33 cellular contexts compared by ENCODE assay signal in genomic region chr1:53405737-53406136, GRCh38. TPM values are rescaled to one million over a fixed set of nuclear protein-coding genes. Genes with fewer than 3 reads are reported as not detected.
"Had no signal": no experiment of that assay in that cellular context is flagged by ENCODE, and none has a peak within 500 bp of the region (broad histone marks: within the 10 kb centered on the region; RNA-seq: fewer than 3 reads in every experiment).

No MANE protein-coding gene starts in this region.

- H3K9me3 Mint-ChIP-seq: activated CD4-positive, alpha-beta memory T cell treated with anti-CD3 and anti-CD28 coated beads for 36 hours; activated CD4-positive, alpha-beta T cell treated with anti-CD3 and anti-CD28 coated beads, Interleukin-2, amount 10 ng/mL, durations not matched to agents 24 days and 14 days; activated naive CD4-positive, alpha-beta T cell treated with anti-CD3 and anti-CD28 coated beads, Interleukin-2, amount 10 ng/mL, durations not matched to agents 7 days and 5 days; activated T-helper 1 cell treated with anti-CD3 and anti-CD28 coated beads, Interleukin-12 subunit alpha, Interleukin-12 subunit beta, Interleukin-2, Interleukin-4 antibody, amounts not matched to agents 30 ng/mL and 10 ng/mL and 1 ng/mL, durations not matched to agents 14 hours and 24 hours and 36 hours; activated T-helper 2 cell treated with anti-CD3 and anti-CD28 coated beads, Interferon-gamma antibody, Interleukin-2, Interleukin-4, amounts not matched to agents 10 μg/mL and 5 μg/mL and 100 μg/mL, durations not matched to agents 14 hours and 24 hours and 36 hours had no signal

- ATAC-seq: activated CD4-positive, alpha-beta T cell treated with anti-CD3 and anti-CD28 coated beads for 36 hours; activated CD8-positive, alpha-beta memory T cell treated with anti-CD3 and anti-CD28 coated beads, Interleukin-2, amount 10 ng/mL, durations not matched to agents 7 days and 5 days; activated CD8-positive, alpha-beta T cell treated with anti-CD3 and anti-CD28 coated beads, Interleukin-2, amount 10 ng/mL, durations not matched to agents 7 days and 5 days; body of pancreas; foreskin keratinocyte; gastrocnemius medialis; heart left ventricle had no signal

- H3K27ac Mint-ChIP-seq: activated CD4-positive, alpha-beta memory T cell treated with anti-CD3 and anti-CD28 coated beads for 36 hours; activated CD4-positive, alpha-beta T cell treated with anti-CD3 and anti-CD28 coated beads for 36 hours; activated CD4-positive, alpha-beta T cell treated with anti-CD3 and anti-CD28 coated beads, Interleukin-2, amount 10 ng/mL, durations not matched to agents 24 days and 14 days; activated CD8-positive, alpha-beta memory T cell treated with anti-CD3 and anti-CD28 coated beads, Interleukin-2, amount 10 ng/mL, durations not matched to agents 7 days and 5 days; activated CD8-positive, alpha-beta T cell treated with anti-CD3 and anti-CD28 coated beads, Interleukin-2, amount 10 ng/mL, durations not matched to agents 7 days and 5 days; activated naive CD4-positive, alpha-beta T cell treated with anti-CD3 and anti-CD28 coated beads, Interleukin-2, amount 10 ng/mL, durations not matched to agents 7 days and 5 days; activated naive CD8-positive, alpha-beta T cell; activated T-helper 1 cell treated with anti-CD3 and anti-CD28 coated beads, Interleukin-12 subunit alpha, Interleukin-12 subunit beta, Interleukin-2, Interleukin-4 antibody, amounts not matched to agents 30 ng/mL and 10 ng/mL and 1 ng/mL, durations not matched to agents 14 hours and 24 hours and 36 hours; activated T-helper 2 cell treated with anti-CD3 and anti-CD28 coated beads, Interferon-gamma antibody, Interleukin-2, Interleukin-4, amounts not matched to agents 10 μg/mL and 5 μg/mL and 100 μg/mL, durations not matched to agents 14 hours and 24 hours and 36 hours had no signal

- H3K36me3 ChIP-seq: esophagus muscularis mucosa, gastrocnemius medialis, heart left ventricle had no signal

- H3K4me1 ChIP-seq: body of pancreas, esophagus muscularis mucosa, foreskin keratinocyte, gastrocnemius medialis, heart left ventricle had no signal

- H3K27me3 Mint-ChIP-seq: activated CD4-positive, alpha-beta memory T cell treated with anti-CD3 and anti-CD28 coated beads for 36 hours; activated CD4-positive, alpha-beta T cell treated with anti-CD3 and anti-CD28 coated beads for 36 hours; activated CD8-positive, alpha-beta memory T cell treated with anti-CD3 and anti-CD28 coated beads, Interleukin-2, amount 10 ng/mL, durations not matched to agents 7 days and 5 days; activated naive CD8-positive, alpha-beta T cell had no signal

- H3K27ac ChIP-seq: body of pancreas, esophagus muscularis mucosa, foreskin keratinocyte, gastrocnemius medialis, heart left ventricle had no signal

- H3K4me3 Mint-ChIP-seq: activated CD4-positive, alpha-beta memory T cell treated with anti-CD3 and anti-CD28 coated beads for 36 hours; activated CD4-positive, alpha-beta T cell treated with anti-CD3 and anti-CD28 coated beads for 36 hours; activated CD4-positive, alpha-beta T cell treated with anti-CD3 and anti-CD28 coated beads, Interleukin-2, amount 10 ng/mL, durations not matched to agents 24 days and 14 days; activated CD8-positive, alpha-beta memory T cell treated with anti-CD3 and anti-CD28 coated beads, Interleukin-2, amount 10 ng/mL, durations not matched to agents 7 days and 5 days; activated CD8-positive, alpha-beta T cell treated with anti-CD3 and anti-CD28 coated beads, Interleukin-2, amount 10 ng/mL, durations not matched to agents 7 days and 5 days; activated naive CD4-positive, alpha-beta T cell treated with anti-CD3 and anti-CD28 coated beads, Interleukin-2, amount 10 ng/mL, durations not matched to agents 7 days and 5 days; activated naive CD8-positive, alpha-beta T cell; activated T-helper 1 cell treated with anti-CD3 and anti-CD28 coated beads, Interleukin-12 subunit alpha, Interleukin-12 subunit beta, Interleukin-2, Interleukin-4 antibody, amounts not matched to agents 30 ng/mL and 10 ng/mL and 1 ng/mL, durations not matched to agents 14 hours and 24 hours and 36 hours had no signal

- H3K36me3 Mint-ChIP-seq: activated CD4-positive, alpha-beta memory T cell treated with anti-CD3 and anti-CD28 coated beads for 36 hours; activated CD8-positive, alpha-beta memory T cell treated with anti-CD3 and anti-CD28 coated beads, Interleukin-2, amount 10 ng/mL, durations not matched to agents 7 days and 5 days; activated naive CD4-positive, alpha-beta T cell treated with anti-CD3 and anti-CD28 coated beads, Interleukin-2, amount 10 ng/mL, durations not matched to agents 7 days and 5 days; activated naive CD8-positive, alpha-beta T cell had no signal

- H3K4me3 ChIP-seq: body of pancreas, esophagus muscularis mucosa, gastrocnemius medialis, heart left ventricle had no signal

- DNase-seq: activated CD4-positive, alpha-beta memory T cell treated with anti-CD3 and anti-CD28 coated beads for 36 hours; activated CD4-positive, alpha-beta T cell treated with anti-CD3 and anti-CD28 coated beads for 36 hours; activated CD4-positive, alpha-beta T cell treated with anti-CD3 and anti-CD28 coated beads, Interleukin-2, amount 10 ng/mL, durations not matched to agents 24 days and 14 days; activated CD4-positive, CD25-positive, alpha-beta regulatory T cell; activated CD4-positive, CD25-positive, alpha-beta regulatory T cell treated with anti-CD3 and anti-CD28 coated beads, Interleukin-2, amount 50 U/mL, for 72 hours; activated CD8-positive, alpha-beta memory T cell treated with anti-CD3 and anti-CD28 coated beads, Interleukin-2, amount 10 ng/mL, durations not matched to agents 7 days and 5 days; activated CD8-positive, alpha-beta memory T cell treated with anti-CD3 and anti-CD28 coated beads, Interleukin-2, amount 50 U/mL, for 4 hours; activated CD8-positive, alpha-beta T cell treated with anti-CD3 and anti-CD28 coated beads, Interleukin-2, amount 10 ng/mL, durations not matched to agents 7 days and 5 days; activated effector memory CD4-positive, alpha-beta T cell treated with anti-CD3 and anti-CD28 coated beads, Interleukin-2, amount 50 U/mL, for 16 hours; activated naive CD4-positive, alpha-beta T cell treated with anti-CD3 and anti-CD28 coated beads, Interleukin-2, amount 10 ng/mL, durations not matched to agents 7 days and 5 days; activated T-cell treated with anti-CD3 and anti-CD28 coated beads, Interleukin-2, amount 50 U/mL, for 1 hour; activated T-cell treated with anti-CD3 and anti-CD28 coated beads, Interleukin-2, amount 50 U/mL, for 48 hours; amniotic stem cell; anterior cingulate cortex; body of pancreas; caudate nucleus; cortex of kidney; effector memory CD4-positive, alpha-beta T cell; erythroblast; foreskin keratinocyte; gastrocnemius medialis; glutamatergic neuron; heart left ventricle; T-helper 2 cell had no signal

RNA-seq across cellular contexts. Expression of gene DMRTB1, which starts 53.5 kb away (rescaled TPM):
- total RNA-seq: activated CD4-positive, alpha-beta memory T cell treated with anti-CD3 and anti-CD28 coated beads for 36 hours; activated CD4-positive, alpha-beta T cell treated with anti-CD3 and anti-CD28 coated beads, Interleukin-2, amount 10 ng/mL, durations not matched to agents 24 days and 14 days; activated CD8-positive, alpha-beta memory T cell treated with anti-CD3 and anti-CD28 coated beads for 36 hours; activated CD8-positive, alpha-beta memory T cell treated with anti-CD3 and anti-CD28 coated beads, Interleukin-2, amount 10 ng/mL, durations not matched to agents 7 days and 5 days; activated CD8-positive, alpha-beta T cell treated with anti-CD3 and anti-CD28 coated beads, Interleukin-2, amount 10 ng/mL, durations not matched to agents 7 days and 5 days; activated T-helper 1 cell treated with anti-CD3 and anti-CD28 coated beads, Interleukin-12 subunit alpha, Interleukin-12 subunit beta, Interleukin-2, Interleukin-4 antibody, amounts not matched to agents 30 ng/mL and 10 ng/mL and 1 ng/mL, durations not matched to agents 14 hours and 24 hours and 36 hours; activated T-helper 2 cell treated with anti-CD3 and anti-CD28 coated beads, Interferon-gamma antibody, Interleukin-2, Interleukin-4, amounts not matched to agents 10 μg/mL and 5 μg/mL and 100 μg/mL, durations not matched to agents 14 hours and 24 hours and 36 hours; body of pancreas; chondrocyte; dermis microvascular lymphatic vessel endothelial cell; esophagus muscularis mucosa; foreskin keratinocyte; gastrocnemius medialis; heart left ventricle; T-helper 1 cell treated with Interleukin-12 subunit alpha and Interleukin-12 subunit beta and Interleukin-4 antibody, amounts not matched to agents 30 ng/mL and 1 ng/mL, for 36 hours had no signal
- polyA plus RNA-seq: adipose tissue, foreskin keratinocyte, heart left ventricle had no signal
